ENCODE assay signal across 22 cellular contexts in the genomic region with DNA sequence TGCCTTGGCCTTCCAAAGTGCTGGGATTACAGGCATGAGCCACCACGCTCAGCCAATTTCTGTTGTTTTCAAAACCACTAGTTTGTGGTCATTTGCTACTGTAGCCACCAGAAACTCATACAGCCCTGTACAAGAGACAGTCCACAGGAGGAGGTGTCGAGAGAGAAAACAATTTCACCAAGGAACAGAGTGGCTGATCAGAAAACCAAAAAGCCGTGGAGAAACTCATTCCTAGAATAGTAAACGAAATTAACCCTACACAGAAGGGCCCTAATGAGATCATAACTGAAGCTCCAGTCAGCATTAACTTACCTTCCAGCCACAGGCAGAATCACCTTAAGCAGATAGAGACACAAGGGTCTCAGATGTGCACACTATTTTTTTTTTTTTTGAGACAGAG. TPM values are rescaled to one million over a fixed set of nuclear protein-coding genes. Genes with fewer than 3 reads are reported as not detected.
DNase-seq lines count a peak whose midpoint lies in the region; ATAC-seq, FAIRE-seq and TF ChIP-seq lines count a peak whose summit lies in the region.
"Had no signal": no experiment of that assay in that cellular context is flagged by ENCODE, and none has a peak within 500 bp of the region (broad histone marks: within the 10 kb centered on the region; RNA-seq: fewer than 3 reads in every experiment).

No MANE protein-coding gene starts in this region.

- H3K27ac ChIP-seq in OCI-LY3 (ENCODE audit: low read length) = no peak overlapping the region
- no peak overlapping the region for H3K27ac ChIP-seq in mammary epithelial cell (ENCODE audit: insufficient read depth, low read depth, low read length)
- H3K27ac ChIP-seq: BLaER1 treated with 17β-estradiol and CSF1 and Interleukin-3, amounts not matched to agents 10 nM and 100 nM had no signal

- DNase-seq in GM12891 (ENCODE audit: insufficient read length, low spot score) (no peak), GM20000 (ENCODE audit: low spot score) (peak; percentile 72), H54 (ENCODE audit: insufficient read length, low spot score) (no peak), NCI-H774 (lab: John Stamatoyannopoulos, UW) (no peak), Right ventricle myocardium inferior (ENCODE audit: missing footprints) (no peak), mammary epithelial cell (no peak)
- DNase-seq: Calu3; CD8-positive, alpha-beta T cell; DMS53; EL; HCEC 1CT; NCI-H1417; NCI-H187; NCI-H2107; NCI-H510A; NCI-H748 treated with DMSO at 0.1 percent for 48 hours; SHP77 treated with DMSO at 0.1 percent for 48 hours; SK-N-SH had no signal

- BruUV-seq in mammary epithelial cell (replicated peaks; lab: Mats Ljungman, UMichigan) = no TSS peak

- ATAC-seq in Right ventricle myocardium inferior = no peak
- ATAC-seq: CD8-positive, alpha-beta T cell; K562 had no signal

- no peak overlapping the region for H3K9ac ChIP-seq in OCI-LY3 (ENCODE audit: low read length)
- no peak overlapping the region for H3K9ac ChIP-seq in mammary epithelial cell (ENCODE audit: insufficient read depth, low read length)
- H3K9ac ChIP-seq: SK-N-SH had no signal

- TF ChIP-seq CTCF in GM20000 (IDR thresholded peaks at IDR 0.05; ENCODE audit: extremely low read depth, missing control alignments) (no peak), OCI-LY3 (IDR thresholded peaks at IDR 0.05; ENCODE audit: low read depth, low read length) (no peak), mammary epithelial cell (conservative IDR thresholded peaks at IDR 0.05 in 1 of 2, IDR thresholded peaks at IDR 0.05 in 1 of 2; ENCODE audit: extremely low read depth in 1 of 2, insufficient read depth in 1 of 2, low read depth in 1 of 2, low read length in 2 of 2) (no peak)

- CTCF ChIA-PET in mammary epithelial cell (lab: Charles Lee; ENCODE audit: low non-redundant PET) = no interaction called here

- H2AFZ ChIP-seq in OCI-LY3 (ENCODE audit: low read depth, low read length) (no peak overlapping the region), mammary epithelial cell (ENCODE audit: low read depth, low read length) (no peak overlapping the region)

- no peaks in the 10 kb centered on the region for H3K36me3 ChIP-seq in OCI-LY3 (replicated peaks; ENCODE audit: low read depth, low read length)
- H3K36me3 ChIP-seq in mammary epithelial cell (ENCODE audit: insufficient read depth, low read length) = no peaks in the 10 kb centered on the region
- H3K36me3 ChIP-seq: BLaER1 treated with 17β-estradiol and CSF1 and Interleukin-3, amounts not matched to agents 10 nM and 100 nM had no signal

- H3K9me3 ChIP-seq in OCI-LY3 (ENCODE audit: insufficient read depth, low read length) (no peaks in the 10 kb centered on the region), mammary epithelial cell (replicated peaks; ENCODE audit: insufficient read depth, low read length) (no peaks in the 10 kb centered on the region)
- H3K9me3 ChIP-seq: BLaER1 treated with 17β-estradiol and CSF1 and Interleukin-3, amounts not matched to agents 10 nM and 100 nM; SK-N-SH had no signal

- H3K27me3 ChIP-seq in OCI-LY3 (ENCODE audit: low read depth, low read length) = 0 out of 2 replicates have a peak, but pooled peaks cover 6% of the 10 kb centered on the region
- no peaks in the 10 kb centered on the region for H3K27me3 ChIP-seq in mammary epithelial cell (ENCODE audit: insufficient read depth, low read length)
- H3K27me3 ChIP-seq: BLaER1 treated with 17β-estradiol and CSF1 and Interleukin-3, amounts not matched to agents 10 nM and 100 nM had no signal

- H4K20me1 ChIP-seq in OCI-LY3 (ENCODE audit: insufficient read depth, low read length) (no peaks in the 10 kb centered on the region), mammary epithelial cell (ENCODE audit: insufficient read depth, low read length) (no peaks in the 10 kb centered on the region)

- no peak for TF ChIP-seq POLR2A in GM12891 (IDR thresholded peaks at IDR 0.05; ENCODE audit: low read depth, low read length)
- TF ChIP-seq POLR2A in H54 (IDR thresholded peaks at IDR 0.05; ENCODE audit: low read depth, low read length) = no peak

- H3K4me2 ChIP-seq in OCI-LY3 (ENCODE audit: low read length) (peak overlapping the region; percentile 56), mammary epithelial cell (ENCODE audit: insufficient read depth, low read depth, low read length) (no peak overlapping the region)
- H3K4me2 ChIP-seq: BLaER1 treated with 17β-estradiol and CSF1 and Interleukin-3, amounts not matched to agents 10 nM and 100 nM; SK-N-SH had no signal

- peaks cover 29% of the 10 kb centered on the region for H3K4me1 ChIP-seq in OCI-LY3 (ENCODE audit: low read length)
- H3K4me1 ChIP-seq in mammary epithelial cell (ENCODE audit: insufficient read depth, low read length) = peaks cover 14% of the 10 kb centered on the region

- in situ Hi-C loops in mammary epithelial cell (cut with MboI; ENCODE audit: low sequenced_read_pairs in 2 of 2) = loop anchor here (5.0 to 25.0 kb wide), 3 partner anchors 52 to 133 kb away; no protein-coding TSS in a partner anchor

- H3K79me2 ChIP-seq in OCI-LY3 (ENCODE audit: low read length) (peaks cover 12% of the 10 kb centered on the region), mammary epithelial cell (ENCODE audit: insufficient read depth, low read length) (peaks cover 11% of the 10 kb centered on the region)

- H3K4me3 ChIP-seq in OCI-LY3 (ENCODE audit: low read length) = no peak overlapping the region
- no peak overlapping the region for H3K4me3 ChIP-seq in mammary epithelial cell (replicated peaks in 1 of 3; ENCODE audit: insufficient read depth in 1 of 3, low read depth in 2 of 3, low read length in 3 of 3)
- H3K4me3 ChIP-seq: BLaER1 treated with 17β-estradiol and CSF1 and Interleukin-3, amounts not matched to agents 10 nM and 100 nM; K562 had no signal

- 72% methylated on average over 4 of the region's 4 CpGs for WGBS in mammary epithelial cell (ENCODE audit: low coverage, missing lambda C conversion rate)

- dilution Hi-C loops in mammary epithelial cell (cut with HindIII; ENCODE audit: low sequenced_read_pairs) = no loop called here

- intact Hi-C loops in Right ventricle myocardium inferior (cut with DNase I) = no loop called here
- intact Hi-C loops in mammary epithelial cell (cut with micrococcal nuclease) = no loop called here

- peak; percentile 45 for FAIRE-seq in GM12891 (lab: Jason Lieb, UNC)
- FAIRE-seq in H54 (lab: Jason Lieb, UNC) = no peak
- FAIRE-seq: K562 had no signal

TF ChIP-seq in GM12891, 5 proteins besides CTCF, POLR2A, EP300 and RAD21:
- TF ChIP-seq TAF1 (IDR thresholded peaks at IDR 0.05; ENCODE audit: low read depth, low read length) (no peak), SPI1 (IDR thresholded peaks at IDR 0.05; ENCODE audit: low read depth, low read length) (no peak), PAX5 (IDR thresholded peaks at IDR 0.05; ENCODE audit: insufficient read depth, low read length, severe bottlenecking) (no peak), POU2F2 (IDR thresholded peaks at IDR 0.05; ENCODE audit: low read depth, low read length) (no peak), POLR2AphosphoS5 (IDR thresholded peaks at IDR 0.05; ENCODE audit: low read depth, low read length) (no peak)

RNA-seq across cellular contexts. Expression of a gene that starts 3.8 kb away (rescaled TPM):
- polyA plus RNA-seq in GM12891 (2012; ENCODE audit: low read depth, missing spikeins) = 79.4 TPM
- 85.9 TPM for total RNA-seq in Right ventricle myocardium inferior
- total RNA-seq in mammary epithelial cell = 100 to 1,000 TPM in 1 of 2 donors, 10 to 100 TPM in 1; 20.3 to 100 TPM
- 85.3 TPM for polyA plus RNA-seq in mammary epithelial cell
- polyA minus RNA-seq in mammary epithelial cell = 6.0 TPM

RNA-seq across cellular contexts. Expression of a gene that starts 37.9 kb away (rescaled TPM):
- polyA plus RNA-seq in GM12891 (2012; ENCODE audit: low read depth, missing spikeins) = 2.6 TPM
- total RNA-seq in Right ventricle myocardium inferior = not detected
- total RNA-seq in mammary epithelial cell = under 1 TPM in 1 of 2 donors, not detected in 1; 0.24 TPM
- polyA plus RNA-seq in mammary epithelial cell = 0.05 TPM
- polyA minus RNA-seq in mammary epithelial cell = not detected
- total RNA-seq: Calu3; CD8-positive, alpha-beta T cell; RPMI7951 had no signal

RNA-seq across cellular contexts. Expression of a gene that starts 57.3 kb away (rescaled TPM):
- polyA plus RNA-seq in GM12891 (2012; ENCODE audit: low read depth, missing spikeins) = 0.14 TPM
- total RNA-seq in Right ventricle myocardium inferior = not detected
- total RNA-seq in mammary epithelial cell = not detected
- not detected for polyA plus RNA-seq in mammary epithelial cell
- polyA minus RNA-seq in mammary epithelial cell = not detected
- total RNA-seq: Calu3, RPMI7951 had no signal
